In the genomic region with DNA sequence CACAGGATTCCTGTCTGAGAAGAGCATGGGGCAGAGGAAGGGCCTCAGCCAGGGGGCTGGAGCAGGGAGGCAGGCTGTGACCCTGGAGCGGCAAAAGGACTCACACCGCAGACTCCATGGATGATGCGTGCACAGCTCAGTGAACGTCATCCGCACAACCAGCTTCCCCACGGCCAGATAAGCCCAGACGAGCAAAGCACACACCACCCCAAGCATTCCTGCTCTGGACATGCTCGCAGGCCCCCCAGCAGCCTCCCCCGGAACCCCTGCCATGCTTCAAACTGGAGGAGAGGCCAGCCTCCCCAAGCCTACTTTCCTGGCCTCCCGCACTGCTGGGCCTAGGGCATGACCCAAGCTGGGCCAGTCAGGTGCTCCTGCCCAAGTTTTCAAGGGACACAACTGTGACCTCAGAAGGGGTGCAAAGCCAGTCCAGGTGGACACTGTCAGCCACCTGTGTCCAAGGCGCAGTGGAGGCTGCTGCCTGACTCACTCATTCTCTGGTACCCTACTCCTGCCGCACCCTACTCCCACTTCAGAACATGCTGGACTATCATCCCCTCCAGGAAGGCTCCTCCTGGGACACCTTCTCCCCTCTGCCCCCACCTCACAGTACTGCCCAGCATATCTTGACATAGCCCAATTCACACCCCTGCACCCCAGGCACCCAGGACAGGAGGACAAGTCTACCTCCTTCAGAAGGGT, we compare ENCODE assay signal across 12 cellular contexts. TPM values are rescaled to one million over a fixed set of nuclear protein-coding genes. Genes with fewer than 3 reads are reported as not detected.
DNase-seq lines count a peak whose midpoint lies in the region; ATAC-seq and TF ChIP-seq lines count a peak whose summit lies in the region.
"Had no signal": no experiment of that assay in that cellular context is flagged by ENCODE, and none has a peak within 500 bp of the region (broad histone marks: within the 10 kb centered on the region; RNA-seq: fewer than 3 reads in every experiment).

No MANE protein-coding gene starts in this region.

- H3K18ac ChIP-seq in neuronal stem cell (ENCODE audit: low read length), result peak overlapping the region; percentile 72

- H3K4me2 ChIP-seq in SK-N-SH (peak overlapping the region; percentile 81), neuronal stem cell (ENCODE audit: insufficient read depth, low read length, poor library complexity, severe bottlenecking) (no peak overlapping the region)

- H3F3A ChIP-seq in SK-N-SH (replicated peaks; ENCODE audit: insufficient read depth), result peaks cover 19% of the 10 kb centered on the region

- H2BK120ac ChIP-seq in neuronal stem cell (ENCODE audit: low read depth, low read length), result no peak overlapping the region

- no peak overlapping the region for H4K8ac ChIP-seq in neuronal stem cell (ENCODE audit: low read depth, low read length)

- H3K23ac ChIP-seq in neuronal stem cell (ENCODE audit: low read depth, low read length, poor library complexity), result no peak overlapping the region

- no peaks in the 10 kb centered on the region for H3K9me3 ChIP-seq in SK-N-SH
- H3K9me3 ChIP-seq in esophagus squamous epithelium, result no peaks in the 10 kb centered on the region
- no peaks in the 10 kb centered on the region for H3K9me3 ChIP-seq in neuronal stem cell (replicated peaks in 1 of 2; ENCODE audit: control insufficient read depth in 2 of 2, insufficient read depth in 1 of 2, low read depth in 1 of 2, low read length in 2 of 2)

- peaks cover 95% of the 10 kb centered on the region for H3K79me2 ChIP-seq in SK-N-SH (ENCODE audit: insufficient read depth)

- peak overlapping the region; percentile 85 for H2BK12ac ChIP-seq in neuronal stem cell (ENCODE audit: low read length)

- in situ Hi-C loops in KBM-7 (cut with MboI; ENCODE audit: low pct_unique_long_range_greater_than_20kb, low sequenced_read_pairs), result no loop called here

- peak overlapping the region; percentile 69 for H3K4ac ChIP-seq in neuronal stem cell (ENCODE audit: low read length)

- no peak for TF ChIP-seq POLR2A in esophagus squamous epithelium (IDR thresholded peaks at IDR 0.05)

- H3K36me3 ChIP-seq in SK-N-SH (replicated peaks in 1 of 2; ENCODE audit: control insufficient read depth in 1 of 2, insufficient read depth in 2 of 2, low read length in 1 of 2) (peaks cover 0 to 17% of the 10 kb centered on the region in 2 experiments), esophagus squamous epithelium (peaks cover 5 to 17% (median 14%) of the 10 kb centered on the region in 3 donors), neuronal stem cell (replicated peaks in 1 of 2; ENCODE audit: control insufficient read depth in 2 of 2, insufficient read depth in 2 of 2, low read length in 2 of 2) (peaks cover 13 to 56% of the 10 kb centered on the region in 2 donors), urinary bladder (ENCODE audit: insufficient read depth) (no peaks in the 10 kb centered on the region)

- H4K91ac ChIP-seq in neuronal stem cell (ENCODE audit: low read depth, low read length, poor library complexity), result no peak overlapping the region

- CTCF ChIA-PET in SK-N-SH (lab: Yijun Ruan, JAX), result interaction anchor here (1.4 to 5.0 kb wide), 3 partner anchors 12 to 139 kb away, joined by 3 to 35 read pairs (median 6); no protein-coding TSS in a partner anchor

- no peak for ATAC-seq in SK-N-SH treated with all-trans-retinoic acid at 6 μM for 48 hours
- ATAC-seq: stimulated activated memory B cell treated with anti-CD40 and anti-IgM and Interleukin-4, amounts not matched to agents 10 μg/mL and 1 μg/mL and 100 μg/mL, for 72 hours had no signal

- H4K20me1 ChIP-seq in SK-N-SH (ENCODE audit: insufficient read depth), result peaks cover 48% of the 10 kb centered on the region

- intact Hi-C loops in esophagus squamous epithelium (cut with DNase I), result no loop called here

- TF ChIP-seq CTCF in SK-N-SH (IDR thresholded peaks at IDR 0.05), result no peak
- TF ChIP-seq CTCF in esophagus squamous epithelium (IDR thresholded peaks at IDR 0.05), result no peak

- 80% methylated on average over 10 of the region's 12 CpGs for WGBS in SK-N-SH (ENCODE audit: low lambda C conversion rate)
- WGBS in esophagus squamous epithelium, 2 donors, result 85 to 92% methylated on average over 2 to 7 of the region's 12 CpGs
- no CpG with 5 or more reads among the region's 12 CpGs for WGBS in neuronal stem cell (ENCODE audit: extremely low coverage in 2 of 2, insufficient read length in 2 of 2, insufficient replicate concordance in 1 of 2), 2 donors
- WGBS in urinary bladder, result 77% methylated on average over 12 of the region's 12 CpGs

- H2AK5ac ChIP-seq in neuronal stem cell (ENCODE audit: low read depth, low read length), result peak overlapping the region; percentile 90

- H3K27me3 ChIP-seq in SK-N-SH (ENCODE audit: insufficient read depth) (no peaks in the 10 kb centered on the region), esophagus squamous epithelium (peaks cover 0 to 25% (median 0%) of the 10 kb centered on the region in 4 donors), neuronal stem cell (ENCODE audit: control insufficient read depth in 3 of 3, insufficient read depth in 3 of 3, low read depth in 1 of 3, low read length in 3 of 3) (no peaks in the 10 kb centered on the region)

- POLR2A ChIA-PET in SK-N-SH (lab: Yijun Ruan, JAX), result no interaction called here

- no peak for TF ChIP-seq RAD21 in SK-N-SH (IDR thresholded peaks at IDR 0.05; ENCODE audit: low read length)

- no peak overlapping the region for H2AFZ ChIP-seq in SK-N-SH (ENCODE audit: low read depth)
- no peak overlapping the region for H2AFZ ChIP-seq in neuronal stem cell (ENCODE audit: low read length)

- no peak for DNase-seq in SK-N-SH
- DNase-seq in esophagus squamous epithelium (lab: John Stamatoyannopoulos, UW), result no peak
- DNase-seq in neuronal stem cell (ENCODE audit: low spot score), result no peak
- no peak for DNase-seq in SK-N-DZ (ENCODE audit: low spot score)
- no peak for DNase-seq in KBM-7
- no peak for DNase-seq in 8988T
- DNase-seq: GF-D8 had no signal

- H3K14ac ChIP-seq in neuronal stem cell (ENCODE audit: low read length), result peak overlapping the region; percentile 61

- peak overlapping the region; percentile 72 for H2BK15ac ChIP-seq in neuronal stem cell (ENCODE audit: low read length)

- no peaks in the 10 kb centered on the region for H3K9me2 ChIP-seq in SK-N-SH

- H3K9ac ChIP-seq in SK-N-SH, result peak overlapping the region; percentile 98
- H3K9ac ChIP-seq in neuronal stem cell (ENCODE audit: low read depth, low read length, poor library complexity), result no peak overlapping the region

- H3K79me1 ChIP-seq in neuronal stem cell (ENCODE audit: low read depth, low read length), result peaks cover 44% of the 10 kb centered on the region

- no peak for TF ChIP-seq EP300 in SK-N-SH (IDR thresholded peaks at IDR 0.05; ENCODE audit: borderline replicate concordance in 1 of 2, low read depth in 1 of 2, low read length in 1 of 2)

- H3K4me1 ChIP-seq in SK-N-SH (ENCODE audit: control insufficient read depth in 1 of 2, insufficient read depth in 2 of 2, low read depth in 1 of 2, low read length in 1 of 2) (peaks cover 59 to 65% of the 10 kb centered on the region in 2 experiments), esophagus squamous epithelium (peaks cover 50 to 82% (median 67%) of the 10 kb centered on the region in 3 donors), neuronal stem cell (ENCODE audit: control insufficient read depth in 2 of 2, insufficient read depth in 1 of 2, low read depth in 1 of 2, low read length in 2 of 2) (peaks cover 58 to 63% of the 10 kb centered on the region in 2 donors), urinary bladder (ENCODE audit: insufficient read depth) (peaks cover 2% of the 10 kb centered on the region)

- H3K27ac ChIP-seq in SK-N-SH (ENCODE audit: low read depth in 2 of 2, low read length in 1 of 2) (peak overlapping the region; percentile 89 to 98), esophagus squamous epithelium (peak overlapping the region; percentile 82 to 93 (median 92)), neuronal stem cell (replicated peaks; ENCODE audit: low read length) (peak overlapping the region; percentile 92), urinary bladder (ENCODE audit: low read depth) (peak overlapping the region; percentile 57)
- H3K27ac ChIP-seq: 22Rv1 had no signal

- peak overlapping the region; percentile 88 for H2BK5ac ChIP-seq in neuronal stem cell (ENCODE audit: low read length)

- no peak overlapping the region for H3K4me3 ChIP-seq in SK-N-SH (ENCODE audit: low read depth in 2 of 2, low read length in 1 of 2)
- H3K4me3 ChIP-seq in esophagus squamous epithelium, result no peak overlapping the region
- H3K4me3 ChIP-seq in neuronal stem cell (ENCODE audit: low read length in 2 of 2), result no peak overlapping the region
- H3K4me3 ChIP-seq in urinary bladder (ENCODE audit: low read depth, low read length), result no peak overlapping the region

TF ChIP-seq in SK-N-SH treated with all-trans-retinoic acid at 6 μM for 48 hours, 23 proteins besides CTCF, POLR2A, EP300 and RAD21 (continues in another document):
- TF ChIP-seq TCF4 (CRISPR knock-in tag; IDR thresholded peaks at IDR 0.05; ENCODE audit: borderline replicate concordance), result no peak
- no peak for TF ChIP-seq ISL1 (CRISPR knock-in tag; IDR thresholded peaks at IDR 0.05)
- no peak for TF ChIP-seq ZNF8 (CRISPR knock-in tag; IDR thresholded peaks at IDR 0.05)

RNA-seq across cellular contexts. Expression of a gene that starts 4.8 kb away (rescaled TPM):
- 29.2 and 45.1 TPM in 2 replicates for polyA plus RNA-seq in SK-N-SH (2012; rRNA removed)
- polyA plus RNA-seq in SK-N-SH (2012; cell fraction: cytosol; rRNA removed), result 18.4 and 30.6 TPM in 2 replicates
- polyA plus RNA-seq in SK-N-SH (2012; cell fraction: nucleus; rRNA removed), result 120 and 189 TPM in 2 replicates
- 10 to 100 TPM; 26.8 to 51.9 (median 32.1) TPM for total RNA-seq in esophagus squamous epithelium
- 43.7 TPM for polyA plus RNA-seq in neuronal stem cell (2013, experiment 1 of 2)
- polyA plus RNA-seq in neuronal stem cell (2013, experiment 2 of 2), result 43.2 TPM
- 24.0 TPM for total RNA-seq in urinary bladder
- 40.4 TPM for polyA plus RNA-seq in urinary bladder
- 38.2 and 42.1 TPM in 2 replicates for polyA plus RNA-seq in SK-N-DZ (2014; cell fraction: cytosol; rRNA removed)
- polyA plus RNA-seq in SK-N-DZ (2014; cell fraction: nucleus; rRNA removed), result 33.6 and 40.5 TPM in 2 replicates

RNA-seq across cellular contexts. Expression of a gene that starts 27.9 kb away (rescaled TPM):
- polyA plus RNA-seq in SK-N-SH (2012; rRNA removed) (not detected in 2 replicates), urinary bladder (1.6 TPM)
- not detected in 2 replicates for polyA plus RNA-seq in SK-N-SH (2012; cell fraction: cytosol; rRNA removed)
- polyA plus RNA-seq in SK-N-SH (2012; cell fraction: nucleus; rRNA removed), result not detected in 2 replicates
- total RNA-seq in esophagus squamous epithelium (not detected), urinary bladder (not detected)
- polyA plus RNA-seq in neuronal stem cell (2013, experiment 1 of 2), result 0.06 TPM
- polyA plus RNA-seq in neuronal stem cell (2013, experiment 2 of 2), result 0.06 TPM
- not detected in 2 replicates for polyA plus RNA-seq in SK-N-DZ (2014; cell fraction: cytosol; rRNA removed)
- not detected in 2 replicates for polyA plus RNA-seq in SK-N-DZ (2014; cell fraction: nucleus; rRNA removed)
- total RNA-seq: cerebellum had no signal

RNA-seq across cellular contexts. Expression of a gene that starts 39.7 kb away (rescaled TPM):
- polyA plus RNA-seq in SK-N-SH (2012; rRNA removed), result not detected in 2 replicates
- polyA plus RNA-seq in SK-N-SH (2012; cell fraction: cytosol; rRNA removed), result not detected in 2 replicates
- polyA plus RNA-seq in SK-N-SH (2012; cell fraction: nucleus; rRNA removed), result 0.04 TPM in 1 of 2 replicates, not detected in the other
- not detected for total RNA-seq in esophagus squamous epithelium
- polyA plus RNA-seq in neuronal stem cell (2013, experiment 1 of 2), result not detected
- 0.01 TPM for polyA plus RNA-seq in neuronal stem cell (2013, experiment 2 of 2)
- not detected for total RNA-seq in urinary bladder
- polyA plus RNA-seq in urinary bladder, result 2.6 TPM
- not detected in 2 replicates for polyA plus RNA-seq in SK-N-DZ (2014; cell fraction: cytosol; rRNA removed)
- not detected in 2 replicates for polyA plus RNA-seq in SK-N-DZ (2014; cell fraction: nucleus; rRNA removed)
- total RNA-seq: cerebellum had no signal
